28 cellular contexts compared by ENCODE assay signal in the genomic region with DNA sequence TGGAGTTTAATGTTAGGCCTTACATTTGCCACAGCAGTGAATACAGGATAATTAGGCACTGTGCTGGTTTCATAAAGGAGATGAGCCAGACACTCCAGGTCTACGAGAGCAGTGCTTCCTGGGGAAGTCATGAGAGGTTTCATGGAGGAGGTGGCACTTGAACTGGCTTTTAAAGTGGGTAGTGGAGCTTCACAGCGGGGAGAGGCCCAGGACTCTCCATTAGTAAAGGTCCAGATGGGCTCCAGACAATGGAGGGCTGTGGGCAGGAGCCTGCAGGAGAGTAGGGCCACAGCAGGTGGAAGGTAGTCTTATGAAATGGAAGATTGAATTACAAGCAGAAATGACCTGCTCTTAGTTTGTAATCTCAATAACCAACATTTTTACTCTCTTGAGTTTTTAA. TPM values are rescaled to one million over a fixed set of nuclear protein-coding genes. Genes with fewer than 3 reads are reported as not detected.
"Had no signal": no experiment of that assay in that cellular context is flagged by ENCODE, and none has a peak within 500 bp of the region (broad histone marks: within the 10 kb centered on the region; RNA-seq: fewer than 3 reads in every experiment).

No MANE protein-coding gene starts in this region.

- H3K27me3 ChIP-seq: colonic mucosa, dorsolateral prefrontal cortex, esophagus squamous epithelium, gastrocnemius medialis, transverse colon, uterus had no signal

- H3K4me1 Mint-ChIP-seq: stimulated activated naive B cell treated with anti-CD40 and anti-IgM and Interleukin-4, amounts not matched to agents 10 μg/mL and 1 μg/mL and 100 μg/mL, for 72 hours had no signal

- H3K9me3 ChIP-seq: colonic mucosa, esophagus squamous epithelium, gastrocnemius medialis, prostate gland, transverse colon, uterus had no signal

- H3K27ac ChIP-seq: colonic mucosa, dorsolateral prefrontal cortex, esophagus squamous epithelium, gastrocnemius medialis, prostate gland, transverse colon, uterus had no signal

- H3K4me3 Mint-ChIP-seq: activated naive CD4-positive, alpha-beta T cell treated with anti-CD3 and anti-CD28 coated beads for 36 hours; activated naive CD8-positive, alpha-beta T cell treated with anti-CD3 and anti-CD28 coated beads, Interleukin-2, amount 10 ng/mL, durations not matched to agents 7 days and 5 days; activated T-cell treated with anti-CD3 and anti-CD28 coated beads, Interleukin-2, amount 50 U/mL, for 72 hours; effector memory CD8-positive, alpha-beta T cell; natural killer cell treated with Interleukin-12 subunit alpha and Interleukin-12 subunit beta and Interleukin-15 and Interleukin-18, amount 100 ng/mL, for 72 hours; stimulated activated naive B cell treated with anti-CD40 and anti-IgM and Interleukin-4, amounts not matched to agents 10 μg/mL and 1 μg/mL and 100 μg/mL, for 72 hours had no signal

- DNase-seq: activated CD4-positive, alpha-beta T cell treated with anti-CD3 and anti-CD28 coated beads, Interleukin-2, amount 50 U/mL, for 4 hours; activated CD8-positive, alpha-beta memory T cell treated with anti-CD3 and anti-CD28 coated beads, Interleukin-2, amount 50 U/mL, for 48 hours; activated effector memory CD4-positive, alpha-beta T cell treated with Interleukin-2 at 50 U/mL for 16 hours; activated naive CD4-positive, alpha-beta T cell treated with anti-CD3 and anti-CD28 coated beads for 36 hours; activated naive CD8-positive, alpha-beta T cell treated with anti-CD3 and anti-CD28 coated beads, Interleukin-2, amount 10 ng/mL, durations not matched to agents 7 days and 5 days; activated T-cell treated with anti-CD3 and anti-CD28 coated beads, Interleukin-2, amount 50 U/mL, for 72 hours; amniotic stem cell; colonic mucosa; dorsolateral prefrontal cortex; effector memory CD8-positive, alpha-beta T cell; esophagus squamous epithelium; gastrocnemius medialis; head of caudate nucleus; islet precursor cell; left cardiac atrium; stimulated activated CD4-positive, alpha-beta T cell treated with anti-CD3 and anti-CD28 coated beads, Interleukin-2, amount 100 ng/mL, for 48 hours; stimulated activated CD8-positive, alpha-beta memory T cell treated with anti-CD3 and anti-CD28 coated beads, Interleukin-4, amount 100 ng/mL, for 48 hours; stimulated activated naive B cell treated with anti-CD40 and anti-IgM and Interleukin-4, amounts not matched to agents 10 μg/mL and 1 μg/mL and 100 μg/mL, for 72 hours; transverse colon; uterus had no signal

- H3K4me1 ChIP-seq: colonic mucosa, esophagus squamous epithelium, gastrocnemius medialis, prostate gland, transverse colon, uterus had no signal

- H3K27ac Mint-ChIP-seq: activated naive CD4-positive, alpha-beta T cell treated with anti-CD3 and anti-CD28 coated beads for 36 hours; activated naive CD8-positive, alpha-beta T cell treated with anti-CD3 and anti-CD28 coated beads, Interleukin-2, amount 10 ng/mL, durations not matched to agents 7 days and 5 days; effector memory CD8-positive, alpha-beta T cell; natural killer cell treated with Interleukin-12 subunit alpha and Interleukin-12 subunit beta and Interleukin-15 and Interleukin-18, amount 100 ng/mL, for 72 hours; stimulated activated naive B cell treated with anti-CD40 and anti-IgM and Interleukin-4, amounts not matched to agents 10 μg/mL and 1 μg/mL and 100 μg/mL, for 72 hours had no signal

- H3K9me3 Mint-ChIP-seq: activated naive CD4-positive, alpha-beta T cell treated with anti-CD3 and anti-CD28 coated beads for 36 hours; activated naive CD8-positive, alpha-beta T cell treated with anti-CD3 and anti-CD28 coated beads, Interleukin-2, amount 10 ng/mL, durations not matched to agents 7 days and 5 days; activated T-cell treated with anti-CD3 and anti-CD28 coated beads, Interleukin-2, amount 50 U/mL, for 72 hours; effector memory CD8-positive, alpha-beta T cell; natural killer cell treated with Interleukin-12 subunit alpha and Interleukin-12 subunit beta and Interleukin-15 and Interleukin-18, amount 100 ng/mL, for 72 hours; stimulated activated naive B cell treated with anti-CD40 and anti-IgM and Interleukin-4, amounts not matched to agents 10 μg/mL and 1 μg/mL and 100 μg/mL, for 72 hours had no signal

- H3K36me3 Mint-ChIP-seq: activated naive CD8-positive, alpha-beta T cell treated with anti-CD3 and anti-CD28 coated beads, Interleukin-2, amount 10 ng/mL, durations not matched to agents 7 days and 5 days; natural killer cell treated with Interleukin-12 subunit alpha and Interleukin-12 subunit beta and Interleukin-15 and Interleukin-18, amount 100 ng/mL, for 72 hours; stimulated activated naive B cell treated with anti-CD40 and anti-IgM and Interleukin-4, amounts not matched to agents 10 μg/mL and 1 μg/mL and 100 μg/mL, for 72 hours had no signal

- H3K27me3 Mint-ChIP-seq: natural killer cell treated with Interleukin-12 subunit alpha and Interleukin-12 subunit beta and Interleukin-15 and Interleukin-18, amount 100 ng/mL, for 72 hours; stimulated activated naive B cell treated with anti-CD40 and anti-IgM and Interleukin-4, amounts not matched to agents 10 μg/mL and 1 μg/mL and 100 μg/mL, for 72 hours had no signal

- H3K36me3 ChIP-seq: colonic mucosa, prostate gland, transverse colon, uterus had no signal

- H3K4me3 ChIP-seq: colonic mucosa, dorsolateral prefrontal cortex, esophagus squamous epithelium, gastrocnemius medialis, prostate gland, transverse colon, uterus had no signal

RNA-seq across cellular contexts. Expression of a gene that starts 29.0 kb away (rescaled TPM):
- total RNA-seq: activated CD8-positive, alpha-beta memory T cell treated with anti-CD3 and anti-CD28 coated beads for 36 hours; activated naive CD4-positive, alpha-beta T cell treated with anti-CD3 and anti-CD28 coated beads for 36 hours; activated naive CD8-positive, alpha-beta T cell treated with anti-CD3 and anti-CD28 coated beads, Interleukin-2, amount 10 ng/mL, durations not matched to agents 7 days and 5 days; activated T-cell treated with anti-CD3 and anti-CD28 coated beads, Interleukin-2, amount 50 U/mL, for 72 hours; bronchial epithelial cell; colonic mucosa; dorsolateral prefrontal cortex; endothelial cell of umbilical vein; gastrocnemius medialis; left cardiac atrium; natural killer cell treated with Interleukin-12 subunit alpha and Interleukin-12 subunit beta and Interleukin-15 and Interleukin-18, amount 100 ng/mL, for 72 hours; osteocyte; prostate gland; temporal lobe; transverse colon had no signal
- polyA plus RNA-seq: endothelial cell of umbilical vein, liver had no signal

RNA-seq across cellular contexts. Expression of a gene that starts 31.2 kb away (rescaled TPM):
- total RNA-seq: activated CD8-positive, alpha-beta memory T cell treated with anti-CD3 and anti-CD28 coated beads for 36 hours; activated naive CD4-positive, alpha-beta T cell treated with anti-CD3 and anti-CD28 coated beads for 36 hours; activated naive CD8-positive, alpha-beta T cell treated with anti-CD3 and anti-CD28 coated beads, Interleukin-2, amount 10 ng/mL, durations not matched to agents 7 days and 5 days; activated T-cell treated with anti-CD3 and anti-CD28 coated beads, Interleukin-2, amount 50 U/mL, for 72 hours; bronchial epithelial cell; colonic mucosa; endothelial cell of umbilical vein; esophagus squamous epithelium; gastrocnemius medialis; left cardiac atrium; liver; natural killer cell treated with Interleukin-12 subunit alpha and Interleukin-12 subunit beta and Interleukin-15 and Interleukin-18, amount 100 ng/mL, for 72 hours; osteocyte; prostate gland; temporal lobe; transverse colon; uterus had no signal
- polyA plus RNA-seq: endothelial cell of umbilical vein, liver had no signal
